In the genomic region with DNA sequence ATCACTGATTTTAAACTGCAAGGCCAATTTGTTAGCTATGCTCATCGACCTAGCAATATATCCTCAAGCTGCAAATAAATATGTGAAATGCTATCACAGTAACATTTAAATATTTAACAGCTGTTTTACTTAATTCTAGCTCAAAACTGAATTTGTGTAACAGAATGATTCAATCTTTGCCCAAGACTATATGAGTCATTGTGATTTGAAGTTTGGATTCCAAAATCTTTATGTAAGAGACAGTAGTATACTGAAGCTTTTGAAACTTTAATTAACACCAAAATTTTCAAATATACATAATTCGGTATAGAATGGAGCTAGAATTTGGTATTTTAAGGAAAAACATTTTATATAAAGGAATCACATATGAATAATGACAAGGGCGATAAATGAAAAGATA, we compare ENCODE assay signal across 15 cellular contexts.
DNase-seq lines count a peak whose midpoint lies in the region; ATAC-seq and TF ChIP-seq lines count a peak whose summit lies in the region.
"Had no signal": no experiment of that assay in that cellular context is flagged by ENCODE, and none has a peak within 500 bp of the region (broad histone marks: within the 10 kb centered on the region; RNA-seq: fewer than 3 reads in every experiment).

No MANE protein-coding gene starts in this region.

- intact Hi-C loops in left ventricle myocardium superior (cut with micrococcal nuclease): no loop called here

- no peak for ATAC-seq in left ventricle myocardium superior

- no peak overlapping the region for H3K9ac ChIP-seq in adipocyte (ENCODE audit: low read length)

- no peak overlapping the region for H3K27ac ChIP-seq in effector memory CD4-positive, alpha-beta T cell (ENCODE audit: insufficient read depth, low read length, poor library complexity, severe bottlenecking)

- TF ChIP-seq CTCF in fibroblast of mammary gland (conservative IDR thresholded peaks at IDR 0.05; ENCODE audit: control insufficient read depth, insufficient read depth, low read depth, low read length): no peak

- H3K4me3 ChIP-seq in adipocyte (ENCODE audit: low read length): no peak overlapping the region
- H3K4me3 ChIP-seq in fibroblast of mammary gland (ENCODE audit: control insufficient read depth, low read depth, low read length): no peak overlapping the region
- no peak overlapping the region for H3K4me3 ChIP-seq in effector memory CD4-positive, alpha-beta T cell (ENCODE audit: insufficient read depth, low read depth, low read length, poor library complexity, severe bottlenecking)
- H3K4me3 ChIP-seq in H7 (ENCODE audit: insufficient read depth, low read depth, low read length): no peak overlapping the region
- H3K4me3 ChIP-seq: HAP-1 had no signal

- H3K27me3 ChIP-seq in adipocyte (replicated peaks; ENCODE audit: control insufficient read depth, insufficient read depth, low read length) (no peaks in the 10 kb centered on the region), H7 (ENCODE audit: control insufficient read depth, insufficient read depth, low read length) (no peaks in the 10 kb centered on the region)
- no peaks in the 10 kb centered on the region for H3K27me3 ChIP-seq in effector memory CD4-positive, alpha-beta T cell (replicated peaks; ENCODE audit: control insufficient read depth, insufficient read depth, low read length, poor library complexity, severe bottlenecking)

- H3K9me3 ChIP-seq in adipocyte (ENCODE audit: control insufficient read depth, low read length): no peaks in the 10 kb centered on the region
- H3K9me3 ChIP-seq in effector memory CD4-positive, alpha-beta T cell (ENCODE audit: control insufficient read depth, low read length): no peaks in the 10 kb centered on the region
- H3K9me3 ChIP-seq: HAP-1 had no signal

- DNase-seq in AG20443 (ENCODE audit: low spot score) (peak; percentile 15), adipocyte (ENCODE audit: low read depth) (peak; percentile 77), fibroblast of mammary gland (ENCODE audit: low read depth) (peak; percentile 4), stromal cell of bone marrow (ENCODE audit: low read depth) (peak; percentile 11), left ventricle myocardium superior (no peak), H7 (no peak)
- no peak for DNase-seq in effector memory CD4-positive, alpha-beta T cell
- DNase-seq: ACHN, C1 segment of cervical spinal cord, DMS153, NCI-H1048, NCI-H1694, NCI-H2107, NCI-H69 had no signal

- no peaks in the 10 kb centered on the region for H3K36me3 ChIP-seq in adipocyte (ENCODE audit: control insufficient read depth, insufficient read depth, low read length, severe bottlenecking)
- no peaks in the 10 kb centered on the region for H3K36me3 ChIP-seq in effector memory CD4-positive, alpha-beta T cell (ENCODE audit: control insufficient read depth, insufficient read depth, low read length)
- H3K36me3 ChIP-seq in H7 (replicated peaks; ENCODE audit: control insufficient read depth, insufficient read depth, low read length): no peaks in the 10 kb centered on the region
- H3K36me3 ChIP-seq: HAP-1 had no signal

- peaks cover 4% of the 10 kb centered on the region for H3K4me1 ChIP-seq in adipocyte (ENCODE audit: control insufficient read depth, insufficient read depth, low read length)
- no peaks in the 10 kb centered on the region for H3K4me1 ChIP-seq in effector memory CD4-positive, alpha-beta T cell (ENCODE audit: control insufficient read depth, insufficient read depth, low read length, poor library complexity, severe bottlenecking)

Comparison
In these comparisons a context has a peak if more than half of its experiments do, and no peak if none do; other contexts are left out.
1. DNase-seq: peak in AG20443 (single experiment), adipocyte (single experiment), fibroblast of mammary gland (single experiment) and stromal cell of bone marrow (single experiment); none in left ventricle myocardium superior (single experiment), effector memory CD4-positive, alpha-beta T cell (0 of 3) and H7 (single experiment).